Comparison of ENCODE assay signal across 8 cellular contexts in the genomic region with DNA sequence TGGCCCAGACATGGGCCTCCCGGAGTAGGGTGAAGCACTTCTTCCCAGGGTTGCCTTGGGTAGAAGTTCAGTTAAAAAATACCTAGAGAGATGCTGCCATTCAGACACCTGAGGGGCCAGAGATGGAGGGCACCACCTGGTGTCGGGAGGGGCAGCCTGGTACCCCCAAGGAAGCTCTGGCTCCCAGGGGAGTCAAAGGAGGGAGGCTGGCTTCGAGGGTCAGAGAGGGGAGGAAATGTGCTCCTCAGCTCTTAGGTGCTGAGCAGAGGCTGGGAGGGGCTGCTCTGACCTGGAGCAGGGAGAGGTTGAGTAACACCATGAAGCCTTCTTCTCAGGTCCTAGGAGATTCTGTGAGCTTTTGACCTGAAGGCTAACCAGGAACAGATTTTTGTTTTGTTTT. TPM values are rescaled to one million over a fixed set of nuclear protein-coding genes. Genes with fewer than 3 reads are reported as not detected.
DNase-seq lines count a peak whose midpoint lies in the region; ATAC-seq and TF ChIP-seq lines count a peak whose summit lies in the region.

No MANE protein-coding gene starts in this region.

- CTCF ChIA-PET in HEK293T (lab: Yijun Ruan, JAX): no interaction called here

- no peaks in the 10 kb centered on the region for H3K9me3 ChIP-seq in CD4-positive, CD25-positive, alpha-beta regulatory T cell (ENCODE audit: control insufficient read depth in 2 of 2, low read length in 2 of 2)
- no peaks in the 10 kb centered on the region for H3K9me3 ChIP-seq in duodenal mucosa (ENCODE audit: control insufficient read depth in 1 of 2, low read length in 2 of 2)
- H3K9me3 ChIP-seq in ovary: no peaks in the 10 kb centered on the region

- TF ChIP-seq EP300 in ovary (IDR thresholded peaks at IDR 0.05): no peak

- H3K4me1 ChIP-seq in CD4-positive, CD25-positive, alpha-beta regulatory T cell (ENCODE audit: control insufficient read depth, insufficient read depth, low read length, poor library complexity, severe bottlenecking): peaks cover 32% of the 10 kb centered on the region
- H3K4me1 ChIP-seq in duodenal mucosa (ENCODE audit: control insufficient read depth in 1 of 2, insufficient read depth in 2 of 2, low read length in 2 of 2) (peaks cover 24 to 41% of the 10 kb centered on the region in 2 donors), ovary (ENCODE audit: insufficient read depth) (peaks cover 27% of the 10 kb centered on the region)

- H3K9ac ChIP-seq in duodenal mucosa (ENCODE audit: low read depth in 1 of 2, low read length in 2 of 2): peak overlapping the region; percentile 56 to 75

- H3K27ac Mint-ChIP-seq in CD4-positive, CD25-positive, alpha-beta regulatory T cell: peak overlapping the region in 2 of 3 donors; percentile 93 to 96

- WGBS in ovary, 3 donors: 20 to 26% (median 25%) methylated on average over 3 of the region's 3 CpGs

- no peak for ATAC-seq in CD4-positive, CD25-positive, alpha-beta regulatory T cell (ENCODE audit: low read depth in 2 of 2)
- ATAC-seq in GM18520 (IDR thresholded peaks at IDR 0.05; ENCODE audit: unreplicated experiment): no peak
- no peak for ATAC-seq in activated CD4-positive, CD25-positive, alpha-beta regulatory T cell treated with anti-CD3 and anti-CD28 coated beads, Interleukin-2, amount 50 U/mL, for 24 hours

- no peaks in the 10 kb centered on the region for H3K36me3 Mint-ChIP-seq in CD4-positive, CD25-positive, alpha-beta regulatory T cell

- no peaks in the 10 kb centered on the region for H3K9me3 Mint-ChIP-seq in CD4-positive, CD25-positive, alpha-beta regulatory T cell

- H3K4me3 ChIP-seq in CD4-positive, CD25-positive, alpha-beta regulatory T cell (ENCODE audit: low read depth, low read length): peak overlapping the region; percentile 66
- peak overlapping the region; percentile 66 for H3K4me3 ChIP-seq in NB4 (ENCODE audit: low read depth, low read length)
- H3K4me3 ChIP-seq in duodenal mucosa (ENCODE audit: low read depth in 1 of 2, low read length in 2 of 2): peak overlapping the region; percentile 13 to 85
- H3K4me3 ChIP-seq in ovary: peak overlapping the region; percentile 87

- no peaks in the 10 kb centered on the region for H3K36me3 ChIP-seq in CD4-positive, CD25-positive, alpha-beta regulatory T cell (ENCODE audit: control insufficient read depth, insufficient read depth, low read length)
- H3K36me3 ChIP-seq in duodenal mucosa (ENCODE audit: control insufficient read depth in 1 of 2, insufficient read depth in 2 of 2, low read length in 2 of 2) (no peaks in the 10 kb centered on the region), ovary (no peaks in the 10 kb centered on the region)

- intact Hi-C loops in ovary (cut with DNase I): no loop called here

- H3K4me1 Mint-ChIP-seq in CD4-positive, CD25-positive, alpha-beta regulatory T cell: peaks cover 19 to 62% (median 53%) of the 10 kb centered on the region in 4 donors

- H3K27me3 ChIP-seq in CD4-positive, CD25-positive, alpha-beta regulatory T cell (ENCODE audit: control insufficient read depth, insufficient read depth, low read length): no peaks in the 10 kb centered on the region
- H3K27me3 ChIP-seq in duodenal mucosa (ENCODE audit: control insufficient read depth in 1 of 2, insufficient read depth in 2 of 2, low read length in 2 of 2) (no peaks in the 10 kb centered on the region), ovary (no peaks in the 10 kb centered on the region)

- TF ChIP-seq CTCF in NB4 (IDR thresholded peaks at IDR 0.05; ENCODE audit: low read depth, low read length): no peak
- TF ChIP-seq CTCF in ovary (IDR thresholded peaks at IDR 0.05): no peak

- H3K4me3 Mint-ChIP-seq in CD4-positive, CD25-positive, alpha-beta regulatory T cell: peak overlapping the region; percentile 98 to 100 (median 99)

- H3K27me3 Mint-ChIP-seq in CD4-positive, CD25-positive, alpha-beta regulatory T cell: no peaks in the 10 kb centered on the region

- DNase-seq in CD4-positive, CD25-positive, alpha-beta regulatory T cell: no peak
- DNase-seq in NB4 (ENCODE audit: low read depth): peak; percentile 40
- DNase-seq in ovary: peak in 3 of 5 donors; percentile 32 to 42 (median 39)
- DNase-seq in GM19240 (ENCODE audit: insufficient read length, low spot score): no peak
- DNase-seq in HEK293T (ENCODE audit: extremely low spot score): no peak

- POLR2A ChIA-PET in HEK293T (lab: Yijun Ruan, JAX): interaction anchor here (1.5 kb wide), 1 partner anchor 50 kb away, joined by 4 read pairs; a partner anchor contains a TSS

- no peak overlapping the region for H3K27ac ChIP-seq in CD4-positive, CD25-positive, alpha-beta regulatory T cell (ENCODE audit: insufficient read depth, low read length, poor library complexity, severe bottlenecking)
- H3K27ac ChIP-seq in duodenal mucosa (ENCODE audit: low read depth, low read length): no peak overlapping the region
- peak overlapping the region in 1 of 2 donors; percentile 30 for H3K27ac ChIP-seq in ovary

- TF ChIP-seq POLR2A in NB4 (IDR thresholded peaks at IDR 0.05; ENCODE audit: extremely low read depth, insufficient read length) (no peak), ovary (IDR thresholded peaks at IDR 0.05) (no peak)

TF ChIP-seq in HEK293T, 16 proteins besides CTCF, POLR2A, EP300 and RAD21:
- TF ChIP-seq NFRKB (IDR thresholded peaks at IDR 0.05): no peak
TF ChIP-seq in HEK293T: peak in this region for 0.

RNA-seq across cellular contexts. Expression of a gene that starts 1.1 kb away (rescaled TPM):
- total RNA-seq in CD4-positive, CD25-positive, alpha-beta regulatory T cell: 15.0 TPM
- polyA plus RNA-seq in CD4-positive, CD25-positive, alpha-beta regulatory T cell: under 1 TPM; 0.11 to 0.84 (median 0.42) TPM
- 10 to 100 TPM in 4 of 7 donors, 1 to 10 TPM in 3; 8.0 to 18.6 (median 10.2) TPM for total RNA-seq in ovary
- 1 to 10 TPM; 9.1 to 9.2 TPM for polyA plus RNA-seq in ovary

RNA-seq across cellular contexts. Expression of a gene that starts 1.4 kb away (rescaled TPM):
- 3.8 TPM for total RNA-seq in CD4-positive, CD25-positive, alpha-beta regulatory T cell
- polyA plus RNA-seq in CD4-positive, CD25-positive, alpha-beta regulatory T cell: 1 to 10 TPM; 1.4 to 3.3 (median 2.4) TPM
- total RNA-seq in ovary: 10 to 100 TPM in 6 of 7 donors, 1 to 10 TPM in 1; 7.4 to 24.7 (median 14.1) TPM
- 10 to 100 TPM in 1 of 2 donors, 1 to 10 TPM in 1; 9.9 to 24.3 TPM for polyA plus RNA-seq in ovary

RNA-seq across cellular contexts. Expression of a gene that starts 50.4 kb away (rescaled TPM):
- total RNA-seq in CD4-positive, CD25-positive, alpha-beta regulatory T cell: 20.6 TPM
- polyA plus RNA-seq in CD4-positive, CD25-positive, alpha-beta regulatory T cell: 10 to 100 TPM; 52.7 to 56.3 (median 54.5) TPM
- total RNA-seq in ovary: 10 to 100 TPM; 22.6 to 40.7 (median 28.5) TPM
- 10 to 100 TPM; 20.1 to 57.8 TPM for polyA plus RNA-seq in ovary

Comparison
In these comparisons a context has a peak if more than half of its experiments do, and no peak if none do; other contexts are left out.
1. DNase-seq: peak in NB4 (single experiment) and ovary (3 of 5); none in CD4-positive, CD25-positive, alpha-beta regulatory T cell (0 of 3), GM19240 (single experiment) and HEK293T (single experiment).
2. Peak in every context shown above with its lines, with median percentiles within 50 percentile points of each other: H3K4me3 ChIP-seq.